Comparison of ENCODE assay signal across 18 cellular contexts in genomic region chr3:114671741-114672510, GRCh38.
DNase-seq lines count a peak whose midpoint lies in the region; ATAC-seq, FAIRE-seq and TF ChIP-seq lines count a peak whose summit lies in the region.
"Had no signal": no experiment of that assay in that cellular context is flagged by ENCODE, and none has a peak within 500 bp of the region (broad histone marks: within the 10 kb centered on the region; RNA-seq: fewer than 3 reads in every experiment).

No MANE protein-coding gene starts in this region.

- ATAC-seq in HG02938 (IDR thresholded peaks at IDR 0.05; ENCODE audit: unreplicated experiment), result no peak
- ATAC-seq: HCT116 had no signal

- no peaks in the 10 kb centered on the region for H3K27me3 Mint-ChIP-seq in astrocyte (ENCODE audit: low read depth, unreplicated experiment)
- H3K27me3 Mint-ChIP-seq in activated CD4-positive, alpha-beta memory T cell treated with anti-CD3 and anti-CD28 coated beads, Interleukin-2, amount 10 ng/mL, durations not matched to agents 7 days and 5 days, result no peaks in the 10 kb centered on the region
- H3K27me3 Mint-ChIP-seq: CD4-positive, CD25-positive, alpha-beta regulatory T cell had no signal

- no peak overlapping the region for H3K9ac ChIP-seq in astrocyte (ENCODE audit: low read length)
- H3K9ac ChIP-seq: BLaER1 treated with 17β-estradiol and CSF1 and Interleukin-3, amounts not matched to agents 10 nM and 100 nM had no signal

- H3K36me3 ChIP-seq in astrocyte (ENCODE audit: insufficient read depth, low read length) (no peaks in the 10 kb centered on the region), hepatocyte (replicated peaks; ENCODE audit: insufficient read depth, low read depth) (no peaks in the 10 kb centered on the region), Peyer's patch (no peaks in the 10 kb centered on the region)
- H3K36me3 ChIP-seq: BLaER1 treated with 17β-estradiol and CSF1 and Interleukin-3, amounts not matched to agents 10 nM and 100 nM had no signal

- H3K27ac Mint-ChIP-seq in astrocyte (ENCODE audit: unreplicated experiment), result peak overlapping the region; percentile 18
- H3K27ac Mint-ChIP-seq in activated CD4-positive, alpha-beta memory T cell treated with anti-CD3 and anti-CD28 coated beads, Interleukin-2, amount 10 ng/mL, durations not matched to agents 7 days and 5 days, result no peak overlapping the region

- FAIRE-seq in astrocyte (lab: Jason Lieb, UNC), result no peak
- FAIRE-seq in frontal cortex (lab: Jason Lieb, UNC), result no peak
- FAIRE-seq: G401.6, GM12891, GM19239, H54 had no signal

- H3K27me3 ChIP-seq in astrocyte (ENCODE audit: insufficient read depth, low read length), result no peaks in the 10 kb centered on the region
- H3K27me3 ChIP-seq in hepatocyte, result no peaks in the 10 kb centered on the region
- no peaks in the 10 kb centered on the region for H3K27me3 ChIP-seq in Peyer's patch
- H3K27me3 ChIP-seq: BLaER1 treated with 17β-estradiol and CSF1 and Interleukin-3, amounts not matched to agents 10 nM and 100 nM had no signal

- H2AFZ ChIP-seq in astrocyte (ENCODE audit: low read depth, low read length) (no peak overlapping the region), hepatocyte (no peak overlapping the region)

- no peak for TF ChIP-seq POLR2A in Peyer's patch (IDR thresholded peaks at IDR 0.05)

- peaks cover 2% of the 10 kb centered on the region for H3K9me3 Mint-ChIP-seq in astrocyte (ENCODE audit: unreplicated experiment)
- H3K9me3 Mint-ChIP-seq in activated CD4-positive, alpha-beta memory T cell treated with anti-CD3 and anti-CD28 coated beads, Interleukin-2, amount 10 ng/mL, durations not matched to agents 7 days and 5 days, result no peaks in the 10 kb centered on the region
- H3K9me3 Mint-ChIP-seq: CD4-positive, CD25-positive, alpha-beta regulatory T cell had no signal

- no peaks in the 10 kb centered on the region for H3K36me3 Mint-ChIP-seq in astrocyte (ENCODE audit: low read depth, unreplicated experiment)
- H3K36me3 Mint-ChIP-seq in activated CD4-positive, alpha-beta memory T cell treated with anti-CD3 and anti-CD28 coated beads, Interleukin-2, amount 10 ng/mL, durations not matched to agents 7 days and 5 days (ENCODE audit: low read depth), result no peaks in the 10 kb centered on the region

- POLR2A ChIA-PET in activated CD4-positive, alpha-beta memory T cell treated with anti-CD3 and anti-CD28 coated beads, Interleukin-2, amount 10 ng/mL, durations not matched to agents 7 days and 5 days (lab: Charles Lee), result no interaction called here

- no peak overlapping the region for H3K4me3 Mint-ChIP-seq in astrocyte (ENCODE audit: unreplicated experiment)
- H3K4me3 Mint-ChIP-seq in activated CD4-positive, alpha-beta memory T cell treated with anti-CD3 and anti-CD28 coated beads, Interleukin-2, amount 10 ng/mL, durations not matched to agents 7 days and 5 days, result no peak overlapping the region
- H3K4me3 Mint-ChIP-seq: CD4-positive, CD25-positive, alpha-beta regulatory T cell had no signal

- DNase-seq in EH (ENCODE audit: low read depth) (peak; percentile 22), H4 (ENCODE audit: low spot score) (peak; percentile 57), astrocyte (ENCODE audit: low read depth) (no peak), hepatocyte (ENCODE audit: low spot score) (no peak), Peyer's patch (no peak), frontal cortex (ENCODE audit: low spot score in 2 of 2) (no peak)
- DNase-seq in activated CD4-positive, alpha-beta memory T cell treated with anti-CD3 and anti-CD28 coated beads, Interleukin-2, amount 10 ng/mL, durations not matched to agents 7 days and 5 days, result no peak
- DNase-seq: ACHN; CD4-positive, CD25-positive, alpha-beta regulatory T cell; DMS 273 treated with DMSO at 0.1 percent for 48 hours; IMR-90 had no signal

- no peaks in the 10 kb centered on the region for H3K9me3 ChIP-seq in astrocyte (ENCODE audit: insufficient read depth, low read depth, low read length)
- H3K9me3 ChIP-seq in hepatocyte (ENCODE audit: low read depth), result no peaks in the 10 kb centered on the region
- H3K9me3 ChIP-seq in Peyer's patch, result no peaks in the 10 kb centered on the region
- H3K9me3 ChIP-seq: BLaER1 treated with 17β-estradiol and CSF1 and Interleukin-3, amounts not matched to agents 10 nM and 100 nM had no signal

- H3K4me2 ChIP-seq in astrocyte (ENCODE audit: low read length) (no peak overlapping the region), hepatocyte (no peak overlapping the region)
- H3K4me2 ChIP-seq: BLaER1 treated with 17β-estradiol and CSF1 and Interleukin-3, amounts not matched to agents 10 nM and 100 nM had no signal

- H3K9me2 ChIP-seq in hepatocyte (replicated peaks; ENCODE audit: insufficient read depth), result no peaks in the 10 kb centered on the region

- peaks cover 39% of the 10 kb centered on the region for H3K4me1 Mint-ChIP-seq in astrocyte (ENCODE audit: low read depth, unreplicated experiment)
- no peaks in the 10 kb centered on the region for H3K4me1 Mint-ChIP-seq in activated CD4-positive, alpha-beta memory T cell treated with anti-CD3 and anti-CD28 coated beads, Interleukin-2, amount 10 ng/mL, durations not matched to agents 7 days and 5 days

- no peaks in the 10 kb centered on the region for H3K79me2 ChIP-seq in astrocyte (ENCODE audit: insufficient read depth, low read length)
- no peaks in the 10 kb centered on the region for H3K79me2 ChIP-seq in hepatocyte

- no peaks in the 10 kb centered on the region for H4K20me1 ChIP-seq in astrocyte (ENCODE audit: insufficient read depth, low read length)
- no peaks in the 10 kb centered on the region for H4K20me1 ChIP-seq in hepatocyte (ENCODE audit: insufficient read depth, poor library complexity, severe bottlenecking)
- H4K20me1 ChIP-seq: BLaER1 treated with 17β-estradiol and CSF1 and Interleukin-3, amounts not matched to agents 10 nM and 100 nM had no signal

- TF ChIP-seq CTCF in astrocyte (IDR thresholded peaks at IDR 0.05; ENCODE audit: insufficient read depth, low read depth, low read length) (no peak), hepatocyte (IDR thresholded peaks at IDR 0.05; ENCODE audit: poor library complexity) (no peak), Peyer's patch (IDR thresholded peaks at IDR 0.05) (no peak)

- WGBS in hepatocyte (ENCODE audit: low lambda C conversion rate, missing lambda C conversion rate), result 66% methylated on average over 4 of the region's 4 CpGs

- CTCF ChIA-PET in activated CD4-positive, alpha-beta memory T cell treated with anti-CD3 and anti-CD28 coated beads, Interleukin-2, amount 10 ng/mL, durations not matched to agents 7 days and 5 days (lab: Charles Lee), result no interaction called here

- peaks cover 11% of the 10 kb centered on the region for H3K4me1 ChIP-seq in astrocyte (ENCODE audit: insufficient read depth, low read length)
- H3K4me1 ChIP-seq in hepatocyte (ENCODE audit: insufficient read depth), result no peaks in the 10 kb centered on the region
- no peaks in the 10 kb centered on the region for H3K4me1 ChIP-seq in Peyer's patch
- H3K4me1 ChIP-seq: BLaER1 treated with 17β-estradiol and CSF1 and Interleukin-3, amounts not matched to agents 10 nM and 100 nM had no signal

- H3K4me3 ChIP-seq in astrocyte (ENCODE audit: insufficient read depth, low read depth, low read length), result no peak overlapping the region
- no peak overlapping the region for H3K4me3 ChIP-seq in hepatocyte
- no peak overlapping the region for H3K4me3 ChIP-seq in Peyer's patch
- H3K4me3 ChIP-seq: BLaER1 treated with 17β-estradiol and CSF1 and Interleukin-3, amounts not matched to agents 10 nM and 100 nM had no signal

- H3K27ac ChIP-seq in astrocyte (ENCODE audit: low read depth, low read length), result no peak overlapping the region
- H3K27ac ChIP-seq in hepatocyte, result peak overlapping the region; percentile 6
- no peak overlapping the region for H3K27ac ChIP-seq in Peyer's patch
- H3K27ac ChIP-seq: BLaER1 treated with 17β-estradiol and CSF1 and Interleukin-3, amounts not matched to agents 10 nM and 100 nM had no signal

Comparison
In these comparisons a context has a peak if more than half of its experiments do, and no peak if none do; other contexts are left out.
1. DNase-seq: peak in EH (single experiment) and H4 (single experiment); none in astrocyte (single experiment), hepatocyte (single experiment), Peyer's patch (0 of 3), frontal cortex (0 of 2) and activated CD4-positive, alpha-beta memory T cell treated with anti-CD3 and anti-CD28 coated beads, Interleukin-2, amount 10 ng/mL, durations not matched to agents 7 days and 5 days (single experiment).